Comparison of ENCODE assay signal across 8 cellular contexts in genomic region chr2:177784449-177784845, GRCh38.
DNase-seq lines count a peak whose midpoint lies in the region; ATAC-seq, FAIRE-seq and TF ChIP-seq lines count a peak whose summit lies in the region.

No MANE protein-coding gene starts in this region.

- ATAC-seq in HG03108 (IDR thresholded peaks at IDR 0.05; ENCODE audit: unreplicated experiment): peak; percentile 38
- ATAC-seq in natural killer cell: peak; percentile 75 to 81 (median 77)
- ATAC-seq in HG03196 (IDR thresholded peaks at IDR 0.05; ENCODE audit: unreplicated experiment): no peak
- no peak for ATAC-seq in HG02870 (IDR thresholded peaks at IDR 0.05; ENCODE audit: unreplicated experiment)

- H3K9me3 Mint-ChIP-seq in natural killer cell: peaks cover 2 to 3% of the 10 kb centered on the region in 2 donors

- H3K9me3 ChIP-seq in Karpas-422 (ENCODE audit: low read length): no peaks in the 10 kb centered on the region

- no peak overlapping the region for H3K9ac ChIP-seq in Karpas-422 (ENCODE audit: low read length)

- H3K4me2 ChIP-seq in Karpas-422 (ENCODE audit: low read depth, low read length, poor library complexity, severe bottlenecking): no peak overlapping the region

- in situ Hi-C loops in astrocyte of the cerebellum (cut with HindIII; ENCODE audit: low sequenced_read_pairs): no loop called here

- peak overlapping the region; percentile 88 for H3K4me3 Mint-ChIP-seq in natural killer cell

- H3K79me2 ChIP-seq in Karpas-422 (ENCODE audit: low read length): no peaks in the 10 kb centered on the region

- H3K27me3 Mint-ChIP-seq in natural killer cell (ENCODE audit: low read depth in 2 of 2): peaks cover 0 to 2% of the 10 kb centered on the region in 2 donors

- no peaks in the 10 kb centered on the region for H3K36me3 Mint-ChIP-seq in natural killer cell

- peaks cover 20 to 38% of the 10 kb centered on the region in 2 donors for H3K4me1 Mint-ChIP-seq in natural killer cell

- H3K4me1 ChIP-seq in Karpas-422 (ENCODE audit: low read length): no peaks in the 10 kb centered on the region

- no peaks in the 10 kb centered on the region for H3K27me3 ChIP-seq in Karpas-422 (ENCODE audit: low read length)

- FAIRE-seq in GM12892 (lab: Jason Lieb, UNC): peak; percentile 71

- H3K27ac Mint-ChIP-seq in natural killer cell: peak overlapping the region; percentile 75 to 94

- no peaks in the 10 kb centered on the region for H4K20me1 ChIP-seq in Karpas-422 (ENCODE audit: insufficient read depth, low read depth, low read length)

- intact Hi-C loops in natural killer cell (cut with micrococcal nuclease): no loop called here

- H2AFZ ChIP-seq in Karpas-422 (ENCODE audit: low read length): no peak overlapping the region

- H3K9me2 ChIP-seq in Karpas-422 (replicated peaks; ENCODE audit: insufficient read depth, low read length): no peaks in the 10 kb centered on the region

- no peak for DNase-seq in GM12892 (ENCODE audit: insufficient read length)
- peak; percentile 79 for DNase-seq in astrocyte of the cerebellum (ENCODE audit: low read depth)
- no peak for DNase-seq in natural killer cell
- DNase-seq in Karpas-422: no peak
- DNase-seq in NAMALWA (ENCODE audit: low spot score): no peak

- no peak overlapping the region for H3K27ac ChIP-seq in Karpas-422 (ENCODE audit: low read length)

- no peak for TF ChIP-seq POLR2A in GM12892 (IDR thresholded peaks at IDR 0.05; ENCODE audit: low read depth, low read length)

- H3K4me3 ChIP-seq in astrocyte of the cerebellum (ENCODE audit: low read depth, low read length) (no peak overlapping the region), Karpas-422 (ENCODE audit: low read length) (no peak overlapping the region)

- H3K36me3 ChIP-seq in Karpas-422 (ENCODE audit: insufficient read depth, low read length): no peaks in the 10 kb centered on the region

- TF ChIP-seq CTCF in astrocyte of the cerebellum (IDR thresholded peaks at IDR 0.05; ENCODE audit: low read depth, low read length, missing control alignments) (no peak), natural killer cell (IDR thresholded peaks at IDR 0.05) (no peak)

Comparison
In these comparisons a context has a peak if more than half of its experiments do, and no peak if none do; other contexts are left out.
1. ATAC-seq: peak in HG03108 (single experiment) and natural killer cell (3 of 3); none in HG03196 (single experiment) and HG02870 (single experiment).